In genomic region chr10:50604049-50604640, GRCh38 we compare ENCODE assay signal across 1 cellular context.
TF ChIP-seq lines count a peak whose summit lies in the region.

No MANE protein-coding gene starts in this region.

TF ChIP-seq in K562, 482 proteins besides CTCF, POLR2A, EP300 and RAD21 (continued from another document and continues in another):
- peak; percentile 11 for TF ChIP-seq HDAC3 (IDR thresholded peaks at IDR 0.05; ENCODE audit: borderline replicate concordance, partially characterized antibody)
- TF ChIP-seq ZFPM2 (CRISPR knock-in tag; IDR thresholded peaks at IDR 0.05): no peak
- TF ChIP-seq SIN3A (IDR thresholded peaks at IDR 0.05; ENCODE audit: borderline replicate concordance in 2 of 2, control insufficient read depth in 1 of 2, low read depth in 2 of 2, low read length in 2 of 2): no peak
- TF ChIP-seq NFE2 (IDR thresholded peaks at IDR 0.05; ENCODE audit: low read depth): peak; percentile 94
- TF ChIP-seq KDM1A (IDR thresholded peaks at IDR 0.05): peak; percentile 79 to 85
- 0 out of 2 replicates have a peak, but pooled peaks have one; percentile 47 for TF ChIP-seq GATAD2A (IDR thresholded peaks at IDR 0.05)
- no peak for TF ChIP-seq CREB3 (tag; conservative IDR thresholded peaks at IDR 0.05; ENCODE audit: low read depth)
- no peak for TF ChIP-seq SP1 (CRISPR knock-in tag; IDR thresholded peaks at IDR 0.05)
- TF ChIP-seq RCOR1 (IDR thresholded peaks at IDR 0.05; ENCODE audit: borderline replicate concordance in 1 of 2, low read depth in 2 of 2, low read length in 2 of 2): peak in 1 of 2 experiments; percentile 78; a peak in 2 of 4 replicates
- no peak for TF ChIP-seq TAF7 (tag; IDR thresholded peaks at IDR 0.05)
- TF ChIP-seq HMGN3 (IDR thresholded peaks at IDR 0.05; ENCODE audit: borderline replicate concordance, extremely low read depth, insufficient read length, low read depth, low read length): no peak
- no peak for TF ChIP-seq ETV6 (IDR thresholded peaks at IDR 0.05; ENCODE audit: borderline replicate concordance in 1 of 2, low read depth in 2 of 2, low read length in 1 of 2)
- TF ChIP-seq ETV6 (CRISPR knock-in tag; IDR thresholded peaks at IDR 0.05; ENCODE audit: borderline replicate concordance): no peak
- TF ChIP-seq FUS (optimal IDR thresholded peaks at IDR 0.05; ENCODE audit: low read depth, low read length): no peak
- no peak for TF ChIP-seq SFPQ (IDR thresholded peaks at IDR 0.05; ENCODE audit: low read depth, low read length)
- TF ChIP-seq RFX1 (IDR thresholded peaks at IDR 0.05): no peak
- no peak for TF ChIP-seq FIP1L1 (IDR thresholded peaks at IDR 0.05; ENCODE audit: low read depth, low read length, poor library complexity, severe bottlenecking)
- TF ChIP-seq, protein P1, sequence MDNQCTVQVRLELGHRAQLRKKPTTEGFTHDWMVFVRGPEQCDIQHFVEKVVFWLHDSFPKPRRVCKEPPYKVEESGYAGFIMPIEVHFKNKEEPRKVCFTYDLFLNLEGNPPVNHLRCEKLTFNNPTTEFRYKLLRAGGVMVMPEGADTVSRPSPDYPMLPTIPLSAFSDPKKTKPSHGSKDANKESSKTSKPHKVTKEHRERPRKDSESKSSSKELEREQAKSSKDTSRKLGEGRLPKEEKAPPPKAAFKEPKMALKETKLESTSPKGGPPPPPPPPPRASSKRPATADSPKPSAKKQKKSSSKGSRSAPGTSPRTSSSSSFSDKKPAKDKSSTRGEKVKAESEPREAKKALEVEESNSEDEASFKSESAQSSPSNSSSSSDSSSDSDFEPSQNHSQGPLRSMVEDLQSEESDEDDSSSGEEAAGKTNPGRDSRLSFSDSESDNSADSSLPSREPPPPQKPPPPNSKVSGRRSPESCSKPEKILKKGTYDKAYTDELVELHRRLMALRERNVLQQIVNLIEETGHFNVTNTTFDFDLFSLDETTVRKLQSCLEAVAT (IDR thresholded peaks at IDR 0.05): peak in 1 of 2 experiments; percentile 60; a peak in 1 of 4 replicates
- 0 out of 2 replicates have a peak, but pooled peaks have one; percentile 17 for TF ChIP-seq MTA3 (IDR thresholded peaks at IDR 0.05; ENCODE audit: borderline replicate concordance)
- no peak for TF ChIP-seq ZNF324 (CRISPR knock-in tag; IDR thresholded peaks at IDR 0.05)
- TF ChIP-seq THRB (CRISPR knock-in tag; conservative IDR thresholded peaks at IDR 0.05): no peak
- no peak for TF ChIP-seq ZNF280B (CRISPR knock-in tag; IDR thresholded peaks at IDR 0.05)
- TF ChIP-seq ZBTB11 (CRISPR knock-in tag; IDR thresholded peaks at IDR 0.05): no peak
- TF ChIP-seq MNT (conservative IDR thresholded peaks at IDR 0.05): peak in 1 of 2 experiments; percentile 33; a peak in 1 of 4 replicates
- no peak for TF ChIP-seq MTA2 (IDR thresholded peaks at IDR 0.05; ENCODE audit: low read depth)
- no peak for TF ChIP-seq ZNF77 (CRISPR knock-in tag; IDR thresholded peaks at IDR 0.05)
- TF ChIP-seq HDAC2 (IDR thresholded peaks at IDR 0.05): peak; percentile 82
- TF ChIP-seq ZNF444 (CRISPR knock-in tag; IDR thresholded peaks at IDR 0.05): no peak
- 0 out of 4 replicates have a peak, but pooled peaks of 1 of the 2 experiments have one; percentile 17 for TF ChIP-seq NRF1 (conservative IDR thresholded peaks at IDR 0.05 in 1 of 2, IDR thresholded peaks at IDR 0.05 in 1 of 2)
- TF ChIP-seq XRCC4 (IDR thresholded peaks at IDR 0.05; ENCODE audit: extremely low read depth, insufficient read depth, insufficient read length): no peak
- TF ChIP-seq, protein P2, sequence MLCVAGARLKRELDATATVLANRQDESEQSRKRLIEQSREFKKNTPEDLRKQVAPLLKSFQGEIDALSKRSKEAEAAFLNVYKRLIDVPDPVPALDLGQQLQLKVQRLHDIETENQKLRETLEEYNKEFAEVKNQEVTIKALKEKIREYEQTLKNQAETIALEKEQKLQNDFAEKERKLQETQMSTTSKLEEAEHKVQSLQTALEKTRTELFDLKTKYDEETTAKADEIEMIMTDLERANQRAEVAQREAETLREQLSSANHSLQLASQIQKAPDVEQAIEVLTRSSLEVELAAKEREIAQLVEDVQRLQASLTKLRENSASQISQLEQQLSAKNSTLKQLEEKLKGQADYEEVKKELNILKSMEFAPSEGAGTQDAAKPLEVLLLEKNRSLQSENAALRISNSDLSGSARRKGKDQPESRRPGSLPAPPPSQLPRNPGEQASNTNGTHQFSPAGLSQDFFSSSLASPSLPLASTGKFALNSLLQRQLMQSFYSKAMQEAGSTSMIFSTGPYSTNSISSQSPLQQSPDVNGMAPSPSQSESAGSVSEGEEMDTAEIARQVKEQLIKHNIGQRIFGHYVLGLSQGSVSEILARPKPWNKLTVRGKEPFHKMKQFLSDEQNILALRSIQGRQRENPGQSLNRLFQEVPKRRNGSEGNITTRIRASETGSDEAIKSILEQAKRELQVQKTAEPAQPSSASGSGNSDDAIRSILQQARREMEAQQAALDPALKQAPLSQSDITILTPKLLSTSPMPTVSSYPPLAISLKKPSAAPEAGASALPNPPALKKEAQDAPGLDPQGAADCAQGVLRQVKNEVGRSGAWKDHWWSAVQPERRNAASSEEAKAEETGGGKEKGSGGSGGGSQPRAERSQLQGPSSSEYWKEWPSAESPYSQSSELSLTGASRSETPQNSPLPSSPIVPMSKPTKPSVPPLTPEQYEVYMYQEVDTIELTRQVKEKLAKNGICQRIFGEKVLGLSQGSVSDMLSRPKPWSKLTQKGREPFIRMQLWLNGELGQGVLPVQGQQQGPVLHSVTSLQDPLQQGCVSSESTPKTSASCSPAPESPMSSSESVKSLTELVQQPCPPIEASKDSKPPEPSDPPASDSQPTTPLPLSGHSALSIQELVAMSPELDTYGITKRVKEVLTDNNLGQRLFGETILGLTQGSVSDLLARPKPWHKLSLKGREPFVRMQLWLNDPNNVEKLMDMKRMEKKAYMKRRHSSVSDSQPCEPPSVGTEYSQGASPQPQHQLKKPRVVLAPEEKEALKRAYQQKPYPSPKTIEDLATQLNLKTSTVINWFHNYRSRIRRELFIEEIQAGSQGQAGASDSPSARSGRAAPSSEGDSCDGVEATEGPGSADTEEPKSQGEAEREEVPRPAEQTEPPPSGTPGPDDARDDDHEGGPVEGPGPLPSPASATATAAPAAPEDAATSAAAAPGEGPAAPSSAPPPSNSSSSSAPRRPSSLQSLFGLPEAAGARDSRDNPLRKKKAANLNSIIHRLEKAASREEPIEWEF (CRISPR knock-in tag; IDR thresholded peaks at IDR 0.05): no peak
- TF ChIP-seq MAFG (tag; conservative IDR thresholded peaks at IDR 0.05): peak; percentile 77
- TF ChIP-seq ZNF695 (CRISPR knock-in tag; IDR thresholded peaks at IDR 0.05): no peak
